In the genomic region with DNA sequence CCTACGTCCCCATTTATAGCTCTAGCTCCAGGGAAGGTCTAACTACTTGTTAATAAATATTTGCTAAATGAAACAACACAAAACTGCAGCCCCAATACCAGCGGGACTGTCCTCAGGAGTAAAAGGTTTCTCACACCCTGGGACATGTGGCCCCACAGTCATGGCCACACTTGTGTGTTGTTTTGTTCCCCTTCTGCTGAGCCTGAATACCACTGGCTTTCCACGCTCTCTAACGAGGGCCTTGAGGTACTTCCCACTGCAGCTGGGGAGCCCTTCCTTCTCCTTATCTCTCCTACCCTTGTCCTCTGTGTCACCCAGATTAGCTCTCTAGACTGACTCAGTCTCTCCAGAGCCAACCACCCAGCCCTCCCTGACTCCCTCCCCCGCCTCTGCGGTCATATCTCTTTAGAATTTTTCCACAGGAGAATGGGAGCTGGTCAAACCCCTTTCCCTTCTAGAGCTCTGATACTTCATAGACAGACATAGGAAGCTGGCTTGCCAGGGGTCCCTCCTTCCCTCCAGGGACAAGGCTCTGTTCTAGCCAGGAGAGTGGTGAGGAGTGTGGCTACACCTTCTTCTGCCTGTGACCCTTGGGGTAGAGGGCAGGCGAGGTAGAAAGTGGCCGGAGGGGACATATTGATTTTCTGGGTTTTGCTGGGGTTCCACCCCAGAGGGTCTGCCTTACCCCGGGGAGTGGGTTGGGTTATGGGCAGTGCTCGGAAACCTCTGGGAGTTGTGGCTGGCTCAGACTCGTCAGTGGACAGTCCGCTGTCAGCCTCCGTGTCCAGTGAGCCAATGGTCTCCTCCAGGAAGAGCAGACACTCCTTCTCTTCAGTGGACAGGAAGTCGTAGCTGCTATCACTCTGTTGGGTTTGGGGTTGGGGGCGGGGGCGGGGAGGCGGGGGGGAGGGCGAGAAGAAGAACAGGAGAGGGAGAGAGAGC, we compare ENCODE assay signal across 1 cellular context.
A peak's percentile ranks its signal among the peaks of the same experiment; 100 is the strongest.
TF ChIP-seq lines count a peak whose summit lies in the region.

No MANE protein-coding gene starts in this region.

TF ChIP-seq in K562, 482 proteins besides CTCF, POLR2A, EP300 and RAD21 (continued from another document and continues in another):
- TF ChIP-seq ZNF277 (CRISPR knock-in tag; IDR thresholded peaks at IDR 0.05; ENCODE audit: borderline replicate concordance) (no peak), RBM22 (IDR thresholded peaks at IDR 0.05; ENCODE audit: low read depth, low read length, poor library complexity, severe bottlenecking) (no peak), GMEB1 (CRISPR knock-in tag; IDR thresholded peaks at IDR 0.05) (peak; percentile 83), ZNF324 (CRISPR knock-in tag; IDR thresholded peaks at IDR 0.05) (peak; percentile 87), ZNF778 (CRISPR knock-in tag; IDR thresholded peaks at IDR 0.05) (no peak), MTA1 (IDR thresholded peaks at IDR 0.05; ENCODE audit: borderline replicate concordance) (peak; percentile 96), HNRNPH1 (optimal IDR thresholded peaks at IDR 0.05; ENCODE audit: low read depth, low read length) (no peak), POLR3G (IDR thresholded peaks at IDR 0.05; ENCODE audit: extremely low read depth, insufficient read length, insufficient replicate concordance) (no peak), CBFA2T2 (conservative IDR thresholded peaks at IDR 0.05) (peak; percentile 99), ARID1B (IDR thresholded peaks at IDR 0.05) (peak; percentile 100), POLR3A (IDR thresholded peaks at IDR 0.05; ENCODE audit: borderline replicate concordance, extremely low read depth, insufficient read depth, insufficient read length) (no peak), ZSCAN32 (CRISPR knock-in tag; IDR thresholded peaks at IDR 0.05) (peak; percentile 61), U2AF1 (optimal IDR thresholded peaks at IDR 0.05; ENCODE audit: low read depth, low read length) (no peak), ZNF174 (CRISPR knock-in tag; IDR thresholded peaks at IDR 0.05) (peak; percentile 91), SMC3 (conservative IDR thresholded peaks at IDR 0.05; ENCODE audit: insufficient read depth, low read depth, low read length) (0 out of 2 replicates have a peak, but pooled peaks have one; percentile 2), ZNF707 (CRISPR knock-in tag; conservative IDR thresholded peaks at IDR 0.05) (peak; percentile 85), NRF1 (conservative IDR thresholded peaks at IDR 0.05 in 1 of 2, IDR thresholded peaks at IDR 0.05 in 1 of 2) (peak in 1 of 2 experiments; percentile 34; a peak in 1 of 4 replicates), ZFX (CRISPR knock-in tag; IDR thresholded peaks at IDR 0.05) (peak; percentile 78), CBFA2T3 (IDR thresholded peaks at IDR 0.05) (peak; percentile 100), NR4A1 (CRISPR knock-in tag; IDR thresholded peaks at IDR 0.05) (peak; percentile 98), NR4A1 (tag; IDR thresholded peaks at IDR 0.05) (peak; percentile 99), RBM34 (IDR thresholded peaks at IDR 0.05; ENCODE audit: borderline replicate concordance, insufficient read depth, low read length) (no peak), BACH1 (tag; IDR thresholded peaks at IDR 0.05) (peak; percentile 97), ZBTB26 (CRISPR knock-in tag; IDR thresholded peaks at IDR 0.05) (peak; percentile 97; the same call in 1 of the 2 replicates), NFYB (IDR thresholded peaks at IDR 0.05; ENCODE audit: extremely low read depth, insufficient read length) (peak; percentile 28), XRCC3 (IDR thresholded peaks at IDR 0.05) (no peak), MEF2D (tag; conservative IDR thresholded peaks at IDR 0.05; ENCODE audit: low read depth) (peak; percentile 97), EWSR1 (IDR thresholded peaks at IDR 0.05; ENCODE audit: borderline replicate concordance, low read depth, partially characterized antibody) (no peak), HCFC1 (IDR thresholded peaks at IDR 0.05; ENCODE audit: low read depth, low read length) (no peak)
- TF ChIP-seq, protein P1, sequence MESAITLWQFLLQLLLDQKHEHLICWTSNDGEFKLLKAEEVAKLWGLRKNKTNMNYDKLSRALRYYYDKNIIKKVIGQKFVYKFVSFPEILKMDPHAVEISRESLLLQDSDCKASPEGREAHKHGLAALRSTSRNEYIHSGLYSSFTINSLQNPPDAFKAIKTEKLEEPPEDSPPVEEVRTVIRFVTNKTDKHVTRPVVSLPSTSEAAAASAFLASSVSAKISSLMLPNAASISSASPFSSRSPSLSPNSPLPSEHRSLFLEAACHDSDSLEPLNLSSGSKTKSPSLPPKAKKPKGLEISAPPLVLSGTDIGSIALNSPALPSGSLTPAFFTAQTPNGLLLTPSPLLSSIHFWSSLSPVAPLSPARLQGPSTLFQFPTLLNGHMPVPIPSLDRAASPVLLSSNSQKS (CRISPR knock-in tag; IDR thresholded peaks at IDR 0.05), result peak; percentile 94
- TF ChIP-seq, protein P2, sequence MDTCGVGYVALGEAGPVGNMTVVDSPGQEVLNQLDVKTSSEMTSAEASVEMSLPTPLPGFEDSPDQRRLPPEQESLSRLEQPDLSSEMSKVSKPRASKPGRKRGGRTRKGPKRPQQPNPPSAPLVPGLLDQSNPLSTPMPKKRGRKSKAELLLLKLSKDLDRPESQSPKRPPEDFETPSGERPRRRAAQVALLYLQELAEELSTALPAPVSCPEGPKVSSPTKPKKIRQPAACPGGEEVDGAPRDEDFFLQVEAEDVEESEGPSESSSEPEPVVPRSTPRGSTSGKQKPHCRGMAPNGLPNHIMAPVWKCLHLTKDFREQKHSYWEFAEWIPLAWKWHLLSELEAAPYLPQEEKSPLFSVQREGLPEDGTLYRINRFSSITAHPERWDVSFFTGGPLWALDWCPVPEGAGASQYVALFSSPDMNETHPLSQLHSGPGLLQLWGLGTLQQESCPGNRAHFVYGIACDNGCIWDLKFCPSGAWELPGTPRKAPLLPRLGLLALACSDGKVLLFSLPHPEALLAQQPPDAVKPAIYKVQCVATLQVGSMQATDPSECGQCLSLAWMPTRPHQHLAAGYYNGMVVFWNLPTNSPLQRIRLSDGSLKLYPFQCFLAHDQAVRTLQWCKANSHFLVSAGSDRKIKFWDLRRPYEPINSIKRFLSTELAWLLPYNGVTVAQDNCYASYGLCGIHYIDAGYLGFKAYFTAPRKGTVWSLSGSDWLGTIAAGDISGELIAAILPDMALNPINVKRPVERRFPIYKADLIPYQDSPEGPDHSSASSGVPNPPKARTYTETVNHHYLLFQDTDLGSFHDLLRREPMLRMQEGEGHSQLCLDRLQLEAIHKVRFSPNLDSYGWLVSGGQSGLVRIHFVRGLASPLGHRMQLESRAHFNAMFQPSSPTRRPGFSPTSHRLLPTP (IDR thresholded peaks at IDR 0.05; ENCODE audit: borderline replicate concordance, extremely low read depth, insufficient read length), result no peak
- TF ChIP-seq, protein P3, sequence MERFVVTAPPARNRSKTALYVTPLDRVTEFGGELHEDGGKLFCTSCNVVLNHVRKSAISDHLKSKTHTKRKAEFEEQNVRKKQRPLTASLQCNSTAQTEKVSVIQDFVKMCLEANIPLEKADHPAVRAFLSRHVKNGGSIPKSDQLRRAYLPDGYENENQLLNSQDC (CRISPR knock-in tag; IDR thresholded peaks at IDR 0.05), result no peak
- TF ChIP-seq, protein P4, sequence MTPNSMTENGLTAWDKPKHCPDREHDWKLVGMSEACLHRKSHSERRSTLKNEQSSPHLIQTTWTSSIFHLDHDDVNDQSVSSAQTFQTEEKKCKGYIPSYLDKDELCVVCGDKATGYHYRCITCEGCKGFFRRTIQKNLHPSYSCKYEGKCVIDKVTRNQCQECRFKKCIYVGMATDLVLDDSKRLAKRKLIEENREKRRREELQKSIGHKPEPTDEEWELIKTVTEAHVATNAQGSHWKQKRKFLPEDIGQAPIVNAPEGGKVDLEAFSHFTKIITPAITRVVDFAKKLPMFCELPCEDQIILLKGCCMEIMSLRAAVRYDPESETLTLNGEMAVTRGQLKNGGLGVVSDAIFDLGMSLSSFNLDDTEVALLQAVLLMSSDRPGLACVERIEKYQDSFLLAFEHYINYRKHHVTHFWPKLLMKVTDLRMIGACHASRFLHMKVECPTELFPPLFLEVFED (CRISPR knock-in tag; conservative IDR thresholded peaks at IDR 0.05), result peak; percentile 98
- TF ChIP-seq, protein P5, sequence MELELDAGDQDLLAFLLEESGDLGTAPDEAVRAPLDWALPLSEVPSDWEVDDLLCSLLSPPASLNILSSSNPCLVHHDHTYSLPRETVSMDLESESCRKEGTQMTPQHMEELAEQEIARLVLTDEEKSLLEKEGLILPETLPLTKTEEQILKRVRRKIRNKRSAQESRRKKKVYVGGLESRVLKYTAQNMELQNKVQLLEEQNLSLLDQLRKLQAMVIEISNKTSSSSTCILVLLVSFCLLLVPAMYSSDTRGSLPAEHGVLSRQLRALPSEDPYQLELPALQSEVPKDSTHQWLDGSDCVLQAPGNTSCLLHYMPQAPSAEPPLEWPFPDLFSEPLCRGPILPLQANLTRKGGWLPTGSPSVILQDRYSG (tag; conservative IDR thresholded peaks at IDR 0.05; ENCODE audit: low read depth), result peak; percentile 99
